8 cellular contexts compared by ENCODE assay signal in the genomic region with DNA sequence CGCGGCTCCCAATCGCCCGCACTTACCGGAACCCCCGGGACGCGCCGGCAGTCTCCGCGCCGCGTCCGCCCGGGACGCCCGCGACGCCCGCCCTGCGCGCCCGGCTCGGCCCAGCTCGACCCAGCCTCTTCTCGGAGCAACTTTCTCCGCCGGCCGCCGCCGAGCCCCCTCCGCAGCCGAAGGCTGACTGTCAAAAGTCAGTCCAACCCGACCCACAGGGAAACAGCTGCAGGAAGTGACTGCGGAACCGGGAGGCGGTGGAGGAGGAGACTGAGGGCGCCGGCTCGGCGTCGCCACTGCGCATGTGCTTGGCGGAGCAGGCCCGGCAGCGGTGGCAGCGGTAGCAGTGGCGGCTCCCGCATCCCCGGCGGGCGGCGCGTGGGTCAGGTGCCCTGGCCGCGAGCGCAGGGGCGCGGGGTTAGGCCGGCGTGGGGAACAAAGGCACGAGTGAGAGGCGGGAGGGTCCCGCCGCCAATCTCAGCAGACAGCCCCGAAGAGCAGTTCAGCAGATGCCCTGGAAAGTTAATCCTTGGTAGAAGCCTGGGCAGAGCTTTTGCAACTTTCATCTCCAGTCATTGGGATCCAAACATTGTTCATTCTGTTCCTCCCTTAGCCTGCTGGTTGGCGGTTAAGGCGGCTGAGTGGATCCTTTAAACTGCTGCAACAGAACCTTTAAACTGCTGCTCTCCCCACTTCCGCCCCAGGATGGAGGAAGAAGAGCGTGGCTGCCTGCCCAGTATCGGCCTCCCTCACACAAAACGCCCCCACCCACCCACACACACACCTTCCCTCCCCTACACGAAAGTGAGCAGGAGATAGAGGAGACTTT. TPM values are rescaled to one million over a fixed set of nuclear protein-coding genes. Genes with fewer than 3 reads are reported as not detected.
A peak's percentile ranks its signal among the peaks of the same experiment; 100 is the strongest.
DNase-seq lines count a peak whose midpoint lies in the region; ATAC-seq and TF ChIP-seq lines count a peak whose summit lies in the region.

A gene with protein sequence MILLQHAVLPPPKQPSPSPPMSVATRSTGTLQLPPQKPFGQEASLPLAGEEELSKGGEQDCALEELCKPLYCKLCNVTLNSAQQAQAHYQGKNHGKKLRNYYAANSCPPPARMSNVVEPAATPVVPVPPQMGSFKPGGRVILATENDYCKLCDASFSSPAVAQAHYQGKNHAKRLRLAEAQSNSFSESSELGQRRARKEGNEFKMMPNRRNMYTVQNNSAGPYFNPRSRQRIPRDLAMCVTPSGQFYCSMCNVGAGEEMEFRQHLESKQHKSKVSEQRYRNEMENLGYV (minus strand): TSS at position 241 of the 829 bp plus-strand sequence. CDS start 4,057 bp downstream, outside the sequence.

- H3K27ac Mint-ChIP-seq in WTC11, result peak within 1 kb of the TSS; percentile 67

- H3K4me3 Mint-ChIP-seq in WTC11, result peak within 1 kb of the TSS; percentile 98

- ATAC-seq in GM18870 (IDR thresholded peaks at IDR 0.05; ENCODE audit: unreplicated experiment) (peak; percentile 50), HG03108 (IDR thresholded peaks at IDR 0.05; ENCODE audit: unreplicated experiment) (peak; percentile 72), WTC11 (peak; percentile 89)

- DNase-seq in ACHN (peak; percentile 79), NCI-H2196 treated with DMSO at 0.1 percent for 48 hours (lab: John Stamatoyannopoulos, UW; ENCODE audit: unreplicated experiment) (peak; percentile 89), WTC11 (ENCODE audit: low spot score) (peak; percentile 85), cardiac fibroblast (ENCODE audit: low read depth in 2 of 2) (peak; percentile 81 to 88), islet precursor cell (peak; percentile 93)
- peak; percentile 66 to 80 (median 68) for DNase-seq in stimulated activated CD4-positive, alpha-beta T cell treated with anti-CD3 and anti-CD28 coated beads, Interleukin-12 subunit alpha, Interleukin-12 subunit beta, amount 100 ng/mL, for 48 hours (ENCODE audit: low read depth in 2 of 3, low spot score in 1 of 3)

- TF ChIP-seq CTCF in WTC11 (IDR thresholded peaks at IDR 0.05) (no peak), cardiac fibroblast (IDR thresholded peaks at IDR 0.05; ENCODE audit: low read depth, low read length) (no peak)

- H3K4me3 ChIP-seq in cardiac fibroblast (replicated peaks in 1 of 2; ENCODE audit: low read depth in 2 of 2, low read length in 2 of 2), result peak within 1 kb of the TSS; percentile 74 to 77

- H3K27me3 Mint-ChIP-seq in WTC11 (ENCODE audit: low read depth), result no peaks in the 10 kb centered on the region

- no peaks in the 10 kb centered on the region for H3K9me3 Mint-ChIP-seq in WTC11

- in situ Hi-C loops in ACHN (cut with HindIII; ENCODE audit: low pct_ligation_motif_present, low pct_unique_long_range_greater_than_20kb, low sequenced_read_pairs), result no loop called here

- POLR2A ChIA-PET in WTC11 (lab: Charles Lee), result interaction anchor here (0.5 to 1.5 kb wide), 3 partner anchors 11 to 249 kb away, joined by 3 to 6 read pairs (median 3); no protein-coding TSS in a partner anchor

- CTCF ChIA-PET in WTC11 (lab: Charles Lee), result interaction anchor here (1.0 to 2.0 kb wide), 4 partner anchors 11 to 250 kb away, joined by 3 to 5 read pairs (median 4); no protein-coding TSS in a partner anchor

- peaks cover 30% of the 10 kb centered on the region for H3K4me1 Mint-ChIP-seq in WTC11

- H3K36me3 Mint-ChIP-seq in WTC11, result peaks cover 7% of the 10 kb centered on the region; the same call in 1 of the 2 replicates

TF ChIP-seq in WTC11, 78 proteins besides CTCF, POLR2A, EP300 and RAD21 (continues in another document):
- TF ChIP-seq NR1H2 (CRISPR knock-in tag; IDR thresholded peaks at IDR 0.05) (no peak), ZNF219 (CRISPR knock-in tag; IDR thresholded peaks at IDR 0.05; ENCODE audit: borderline replicate concordance) (no peak), ZNF121 (CRISPR knock-in tag; IDR thresholded peaks at IDR 0.05) (no peak), JAZF1 (CRISPR knock-in tag; IDR thresholded peaks at IDR 0.05) (no peak), RORB (CRISPR knock-in tag; IDR thresholded peaks at IDR 0.05) (no peak), SMAD3 (CRISPR knock-in tag; IDR thresholded peaks at IDR 0.05; ENCODE audit: borderline replicate concordance) (0 out of 2 replicates have a peak, but pooled peaks have one; percentile 18), OVOL2 (CRISPR knock-in tag; IDR thresholded peaks at IDR 0.05; ENCODE audit: borderline replicate concordance) (no peak), ZNF671 (CRISPR knock-in tag; IDR thresholded peaks at IDR 0.05) (no peak), ZNF396 (CRISPR knock-in tag; IDR thresholded peaks at IDR 0.05; ENCODE audit: borderline replicate concordance) (no peak), ZNF232 (CRISPR knock-in tag; IDR thresholded peaks at IDR 0.05) (no peak), MAX (CRISPR knock-in tag; IDR thresholded peaks at IDR 0.05) (peak; percentile 70; the same call in 1 of the 2 replicates), CREM (CRISPR knock-in tag; IDR thresholded peaks at IDR 0.05) (no peak), NR3C1 (CRISPR knock-in tag; conservative IDR thresholded peaks at IDR 0.05; ENCODE audit: low read depth) (peak; percentile 62; the same call in 1 of the 2 replicates), EMX1 (CRISPR knock-in tag; IDR thresholded peaks at IDR 0.05) (no peak), ZBTB21 (CRISPR knock-in tag; IDR thresholded peaks at IDR 0.05; ENCODE audit: borderline replicate concordance) (no peak), AFF4 (CRISPR knock-in tag; IDR thresholded peaks at IDR 0.05; ENCODE audit: borderline replicate concordance) (no peak), GTF2I (CRISPR knock-in tag; conservative IDR thresholded peaks at IDR 0.05) (no peak), TP53 (CRISPR knock-in tag; IDR thresholded peaks at IDR 0.05) (peak; percentile 89), NFE2L1 (CRISPR knock-in tag; IDR thresholded peaks at IDR 0.05) (no peak)
- TF ChIP-seq, protein P1, sequence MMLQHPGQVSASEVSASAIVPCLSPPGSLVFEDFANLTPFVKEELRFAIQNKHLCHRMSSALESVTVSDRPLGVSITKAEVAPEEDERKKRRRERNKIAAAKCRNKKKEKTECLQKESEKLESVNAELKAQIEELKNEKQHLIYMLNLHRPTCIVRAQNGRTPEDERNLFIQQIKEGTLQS (CRISPR knock-in tag; conservative IDR thresholded peaks at IDR 0.05), result no peak
- TF ChIP-seq, protein P2, sequence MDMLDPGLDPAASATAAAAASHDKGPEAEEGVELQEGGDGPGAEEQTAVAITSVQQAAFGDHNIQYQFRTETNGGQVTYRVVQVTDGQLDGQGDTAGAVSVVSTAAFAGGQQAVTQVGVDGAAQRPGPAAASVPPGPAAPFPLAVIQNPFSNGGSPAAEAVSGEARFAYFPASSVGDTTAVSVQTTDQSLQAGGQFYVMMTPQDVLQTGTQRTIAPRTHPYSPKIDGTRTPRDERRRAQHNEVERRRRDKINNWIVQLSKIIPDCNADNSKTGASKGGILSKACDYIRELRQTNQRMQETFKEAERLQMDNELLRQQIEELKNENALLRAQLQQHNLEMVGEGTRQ (CRISPR knock-in tag; IDR thresholded peaks at IDR 0.05), result no peak; the same call in 1 of the 2 replicates
- TF ChIP-seq, protein P3, sequence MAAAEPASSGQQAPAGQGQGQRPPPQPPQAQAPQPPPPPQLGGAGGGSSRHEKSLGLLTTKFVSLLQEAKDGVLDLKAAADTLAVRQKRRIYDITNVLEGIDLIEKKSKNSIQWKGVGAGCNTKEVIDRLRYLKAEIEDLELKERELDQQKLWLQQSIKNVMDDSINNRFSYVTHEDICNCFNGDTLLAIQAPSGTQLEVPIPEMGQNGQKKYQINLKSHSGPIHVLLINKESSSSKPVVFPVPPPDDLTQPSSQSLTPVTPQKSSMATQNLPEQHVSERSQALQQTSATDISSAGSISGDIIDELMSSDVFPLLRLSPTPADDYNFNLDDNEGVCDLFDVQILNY (CRISPR knock-in tag; IDR thresholded peaks at IDR 0.05), result peak; percentile 59; the same call in 1 of the 2 replicates

RNA-seq across cellular contexts. Expression of the gene that starts here (rescaled TPM):
- 19.8 to 24.1 TPM (median 20.1 TPM) in 3 replicates for total RNA-seq in WTC11 (2021)

Comparison
In these comparisons a context has a peak if more than half of its experiments do, and no peak if none do; other contexts are left out.
1. Peak in every context shown above with its lines: DNase-seq, ATAC-seq and H3K4me3 ChIP-seq.